In the genomic region with DNA sequence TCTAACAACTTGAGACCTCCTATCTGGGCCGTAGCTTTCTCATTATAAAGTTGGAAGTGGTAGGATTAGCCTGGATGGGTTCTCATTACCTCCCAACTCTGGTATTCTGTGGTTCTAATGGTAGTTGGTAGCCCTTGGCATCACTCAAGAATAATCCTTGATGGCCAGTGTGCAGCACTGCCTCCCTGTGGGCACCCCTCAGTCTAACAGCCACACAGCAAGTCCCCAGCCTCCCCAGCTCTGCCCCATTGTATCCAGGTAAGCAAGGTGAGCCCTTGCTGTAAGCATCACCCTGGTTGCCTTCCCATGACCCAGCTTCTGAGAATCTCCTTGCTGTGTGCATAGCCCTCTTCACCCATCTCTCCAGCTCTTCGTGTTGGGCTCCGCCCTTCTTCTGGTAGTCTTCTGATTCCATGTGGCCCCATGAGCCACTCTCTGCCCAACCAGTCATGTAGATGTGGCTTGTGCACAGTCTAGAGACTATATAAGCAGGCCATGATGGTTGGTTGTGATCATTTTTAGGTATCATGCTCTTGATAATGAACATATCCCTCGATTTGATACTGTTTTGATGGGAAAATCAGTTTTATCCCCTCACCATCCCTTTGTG, we compare ENCODE assay signal across 11 cellular contexts. TPM values are rescaled to one million over a fixed set of nuclear protein-coding genes. Genes with fewer than 3 reads are reported as not detected.
A peak's percentile ranks its signal among the peaks of the same experiment; 100 is the strongest.
DNase-seq lines count a peak whose midpoint lies in the region; ATAC-seq, FAIRE-seq and TF ChIP-seq lines count a peak whose summit lies in the region.
"Had no signal": no experiment of that assay in that cellular context is flagged by ENCODE, and none has a peak within 500 bp of the region (broad histone marks: within the 10 kb centered on the region; RNA-seq: fewer than 3 reads in every experiment).

No MANE protein-coding gene starts in this region.

- H3K4me3 ChIP-seq in OCI-LY1 (ENCODE audit: low read depth, low read length, poor library complexity, severe bottlenecking) (no peak overlapping the region), endothelial cell of umbilical vein (replicated peaks in 1 of 3; ENCODE audit: insufficient read depth in 1 of 3, low read depth in 1 of 3, low read length in 3 of 3) (no peak overlapping the region)
- H3K4me3 ChIP-seq: body of pancreas had no signal

- no TSS peak for BruUV-seq in endothelial cell of umbilical vein (replicated peaks; lab: Mats Ljungman, UMichigan)

- H3K36me3 ChIP-seq in OCI-LY1 (ENCODE audit: insufficient read depth, low read length), result peaks cover 8% of the 10 kb centered on the region; the same call in 1 of the 2 replicates
- no peaks in the 10 kb centered on the region for H3K36me3 ChIP-seq in endothelial cell of umbilical vein (ENCODE audit: control insufficient read depth in 2 of 2, extremely low read depth in 1 of 2, insufficient read depth in 2 of 2, low read length in 2 of 2)

- peak; percentile 82 for TF ChIP-seq CTCF in OCI-LY1 (IDR thresholded peaks at IDR 0.05; ENCODE audit: low read length)
- TF ChIP-seq CTCF in endothelial cell of umbilical vein (IDR thresholded peaks at IDR 0.05; ENCODE audit: extremely low read depth in 1 of 2, insufficient read depth in 1 of 2, low read depth in 1 of 2, low read length in 2 of 2), result no peak

- intact Hi-C loops in endothelial cell of umbilical vein (cut with micrococcal nuclease), result loop anchor here (2.0 kb wide), 1 partner anchor 368 kb away; no protein-coding TSS in a partner anchor

- H3K9me3 ChIP-seq in OCI-LY1 (ENCODE audit: low read length) (no peaks in the 10 kb centered on the region), endothelial cell of umbilical vein (replicated peaks; ENCODE audit: control insufficient read depth, insufficient read depth, low read length) (no peaks in the 10 kb centered on the region)
- H3K9me3 ChIP-seq: body of pancreas had no signal

- 0 out of 2 replicates have a peak, but pooled peaks cover 10% of the 10 kb centered on the region for H3F3A ChIP-seq in OCI-LY1 (ENCODE audit: insufficient read depth, low read length)

- H3K9me1 ChIP-seq in endothelial cell of umbilical vein (replicated peaks; ENCODE audit: control insufficient read depth, extremely low read depth, insufficient read depth, low read length), result no peaks in the 10 kb centered on the region

- POLR2A ChIA-PET in endothelial cell of umbilical vein (lab: Charles Lee), result interaction anchor here (0.6 kb wide), 1 partner anchor 69 kb away, joined by 19 read pairs; no protein-coding TSS in a partner anchor

- no peaks in the 10 kb centered on the region for H4K20me1 ChIP-seq in OCI-LY1 (ENCODE audit: insufficient read depth, low read length)
- H4K20me1 ChIP-seq in endothelial cell of umbilical vein (replicated peaks; ENCODE audit: control insufficient read depth, extremely low read depth, insufficient read depth, low read length), result no peaks in the 10 kb centered on the region

- no peak for ATAC-seq in HG03280 (IDR thresholded peaks at IDR 0.05; ENCODE audit: unreplicated experiment)
- ATAC-seq in HG02610 (IDR thresholded peaks at IDR 0.05; ENCODE audit: unreplicated experiment), result no peak
- ATAC-seq: body of pancreas had no signal

- peak; percentile 7 for DNase-seq in NCI-H82 (lab: John Stamatoyannopoulos, UW)
- no peak for DNase-seq in NCI-H82 treated with DMSO at 0.1 percent for 48 hours (lab: John Stamatoyannopoulos, UW; ENCODE audit: unreplicated experiment)
- peak; percentile 10 for DNase-seq in endothelial cell of umbilical vein (ENCODE audit: low read depth, low spot score)
- DNase-seq in stimulated activated CD4-positive, alpha-beta T cell treated with anti-CD3 and anti-CD28 coated beads, Interleukin-4, amount 100 ng/mL, for 1 hour, result peak; percentile 36
- DNase-seq in CD1c-positive myeloid dendritic cell (ENCODE audit: extremely low spot score), result no peak
- DNase-seq: NCI-H2227 treated with DMSO at 0.1 percent for 48 hours had no signal

- dilution Hi-C loops in endothelial cell of umbilical vein (cut with MboI; ENCODE audit: extremely low pct_ligation_motif_present, low sequenced_read_pairs), result no loop called here

- H3K27ac ChIP-seq in OCI-LY1 (ENCODE audit: low read depth, low read length, poor library complexity, severe bottlenecking) (peak overlapping the region; percentile 100), endothelial cell of umbilical vein (ENCODE audit: insufficient read depth, low read depth, low read length) (no peak overlapping the region)
- H3K27ac ChIP-seq: body of pancreas, VCaP had no signal

- H3K4me2 ChIP-seq in OCI-LY1 (ENCODE audit: low read length) (no peak overlapping the region), endothelial cell of umbilical vein (ENCODE audit: insufficient read depth, low read length) (no peak overlapping the region)

- H3K4me1 ChIP-seq in OCI-LY1 (ENCODE audit: insufficient read depth, low read length, severe bottlenecking) (peaks cover 61% of the 10 kb centered on the region), endothelial cell of umbilical vein (ENCODE audit: control insufficient read depth, extremely low read depth, insufficient read depth, low read length) (no peaks in the 10 kb centered on the region)
- H3K4me1 ChIP-seq: body of pancreas had no signal

- H3K79me2 ChIP-seq in OCI-LY1 (ENCODE audit: insufficient read depth, low read length) (no peaks in the 10 kb centered on the region), endothelial cell of umbilical vein (ENCODE audit: control insufficient read depth, insufficient read depth, low read length) (no peaks in the 10 kb centered on the region)

- H3K9ac ChIP-seq in OCI-LY1 (ENCODE audit: low read length) (no peak overlapping the region), endothelial cell of umbilical vein (replicated peaks; ENCODE audit: extremely low read depth, insufficient read depth, low read length) (no peak overlapping the region)

- no peak for TF ChIP-seq POLR2A in endothelial cell of umbilical vein (IDR thresholded peaks at IDR 0.05; ENCODE audit: low read depth, low read length)

- no peak for FAIRE-seq in endothelial cell of umbilical vein (lab: Jason Lieb, UNC)

- H3K27me3 ChIP-seq in OCI-LY1 (ENCODE audit: insufficient read depth, low read length) (no peaks in the 10 kb centered on the region), endothelial cell of umbilical vein (ENCODE audit: control insufficient read depth in 2 of 2, insufficient read depth in 2 of 2, low read length in 2 of 2) (no peaks in the 10 kb centered on the region)
- H3K27me3 ChIP-seq: body of pancreas had no signal

- no peaks in the 10 kb centered on the region for H3K9me2 ChIP-seq in OCI-LY1 (ENCODE audit: low read depth, low read length)

- CTCF ChIA-PET in endothelial cell of umbilical vein (lab: Charles Lee), result interaction anchor here (1.9 to 2.0 kb wide), 2 partner anchors 369 to 492 kb away, joined by 6 to 13 read pairs; no protein-coding TSS in a partner anchor

- H2AFZ ChIP-seq in OCI-LY1 (ENCODE audit: low read length) (no peak overlapping the region), endothelial cell of umbilical vein (ENCODE audit: low read depth, low read length) (no peak overlapping the region)

TF ChIP-seq in endothelial cell of umbilical vein, 7 proteins besides CTCF, POLR2A, EP300 and RAD21:
- TF ChIP-seq GATA2 (IDR thresholded peaks at IDR 0.05; ENCODE audit: insufficient read depth, insufficient read length, low read depth, low read length) (no peak), FOS (IDR thresholded peaks at IDR 0.05; ENCODE audit: borderline replicate concordance, insufficient read depth, low read length) (no peak), JUN (IDR thresholded peaks at IDR 0.05; ENCODE audit: borderline replicate concordance, insufficient read depth, insufficient read length, low read depth) (no peak), POLR2AphosphoS5 (IDR thresholded peaks at IDR 0.05; ENCODE audit: insufficient read depth, low read depth, low read length) (no peak), EZH2 (IDR thresholded peaks at IDR 0.05; ENCODE audit: borderline replicate concordance, low read depth, low read length, severe bottlenecking) (no peak), MYC (IDR thresholded peaks at IDR 0.05; ENCODE audit: low read depth, low read length) (no peak)
- TF ChIP-seq, protein P1, sequence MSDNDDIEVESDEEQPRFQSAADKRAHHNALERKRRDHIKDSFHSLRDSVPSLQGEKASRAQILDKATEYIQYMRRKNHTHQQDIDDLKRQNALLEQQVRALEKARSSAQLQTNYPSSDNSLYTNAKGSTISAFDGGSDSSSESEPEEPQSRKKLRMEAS (IDR thresholded peaks at IDR 0.05; ENCODE audit: insufficient read depth, insufficient read length), result no peak
TF ChIP-seq in endothelial cell of umbilical vein: peak in this region for 0.

RNA-seq across cellular contexts. Expression of gene GRHPR, which starts 57.6 kb away (rescaled TPM):
- total RNA-seq in endothelial cell of umbilical vein, result 91.2 and 103 TPM in 2 replicates
- polyA plus RNA-seq in endothelial cell of umbilical vein, result 247 and 267 TPM in 2 replicates
- 202 and 220 TPM in 2 replicates for polyA plus RNA-seq in endothelial cell of umbilical vein (2011; cell fraction: cytosol; rRNA removed)
- 142 and 147 TPM in 2 replicates for polyA plus RNA-seq in endothelial cell of umbilical vein (2011; cell fraction: nucleus; rRNA removed)
- polyA plus RNA-seq in endothelial cell of umbilical vein (2012), result 90.9 and 136 TPM in 2 replicates
- polyA minus RNA-seq in endothelial cell of umbilical vein, result 105 and 118 TPM in 2 replicates
- polyA minus RNA-seq in endothelial cell of umbilical vein (2011; cell fraction: cytosol; rRNA and poly(A)+ RNA removed), result 69.9 TPM
- 44.0 and 47.2 TPM in 2 replicates for polyA minus RNA-seq in endothelial cell of umbilical vein (2011; cell fraction: nucleus; rRNA and poly(A)+ RNA removed)

Comparison
In these comparisons a context has a peak if more than half of its experiments do, and no peak if none do; other contexts are left out.
1. DNase-seq: peak in NCI-H82 (single experiment), endothelial cell of umbilical vein (single experiment) and stimulated activated CD4-positive, alpha-beta T cell treated with anti-CD3 and anti-CD28 coated beads, Interleukin-4, amount 100 ng/mL, for 1 hour (single experiment); none in NCI-H82 treated with DMSO at 0.1 percent for 48 hours (single experiment) and CD1c-positive myeloid dendritic cell (single experiment).